In the genomic region with DNA sequence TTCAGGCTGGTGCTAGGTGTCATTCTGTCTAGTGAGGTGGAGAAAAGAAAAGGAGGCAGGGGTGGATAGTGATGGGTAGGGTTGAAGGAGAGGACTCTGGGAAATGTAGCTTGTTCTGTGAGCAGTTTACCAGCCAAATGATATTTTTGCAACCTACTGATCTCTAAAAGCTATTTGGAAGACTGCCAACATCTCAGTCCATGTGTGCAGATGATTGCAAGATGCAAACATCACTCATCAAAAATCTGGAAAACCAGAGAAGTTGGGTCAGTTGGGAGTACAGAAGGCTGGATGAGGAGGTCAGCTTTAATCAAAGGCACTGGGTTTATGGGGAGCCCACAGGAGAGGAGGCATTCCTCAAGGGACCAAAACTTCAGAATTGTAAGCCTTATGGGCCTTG, we compare ENCODE assay signal across 19 cellular contexts.
"Had no signal": no experiment of that assay in that cellular context is flagged by ENCODE, and none has a peak within 500 bp of the region (broad histone marks: within the 10 kb centered on the region; RNA-seq: fewer than 3 reads in every experiment).

No MANE protein-coding gene starts in this region.

- H3K36me3 ChIP-seq: cardiac muscle cell, heart left ventricle, neutrophil, pancreas, right atrium auricular region, upper lobe of left lung had no signal

- H3K27ac ChIP-seq: cardiac muscle cell, heart left ventricle, neutrophil, pancreas, psoas muscle, right atrium auricular region, upper lobe of left lung had no signal

- H3K27me3 ChIP-seq: pancreas, right atrium auricular region, upper lobe of left lung had no signal

- H3K9me3 ChIP-seq: heart left ventricle, neutrophil, pancreas, psoas muscle, right atrium auricular region, upper lobe of left lung had no signal

- H3K4me1 ChIP-seq: heart left ventricle, pancreas, psoas muscle, right atrium auricular region, upper lobe of left lung had no signal

- DNase-seq: activated naive CD4-positive, alpha-beta T cell treated with anti-CD3 and anti-CD28 coated beads for 36 hours; activated naive CD8-positive, alpha-beta T cell treated with anti-CD3 and anti-CD28 coated beads, Interleukin-2, amount 10 ng/mL, durations not matched to agents 7 days and 5 days; activated T-cell treated with anti-CD3 and anti-CD28 coated beads, Interleukin-2, amount 50 U/mL, for 4 hours; amygdala; effector CD4-positive, alpha-beta T cell; heart left ventricle; left colon; pancreas; psoas muscle; stimulated activated CD4-positive, alpha-beta T cell treated with anti-CD3 and anti-CD28 coated beads, Interleukin-12 subunit alpha, Interleukin-12 subunit beta, amount 100 ng/mL, for 4 hours; stimulated activated CD4-positive, alpha-beta T cell treated with anti-CD3 and anti-CD28 coated beads, Interleukin-4, amount 100 ng/mL, for 4 hours; stimulated activated naive CD8-positive, alpha-beta T cell treated with anti-CD3 and anti-CD28 coated beads, Interleukin-15, Interleukin-2, amounts not matched to agents 100 U/mL and 50 U/mL, for 24 hours; T1000; upper lobe of left lung had no signal

- H3K4me3 ChIP-seq: cardiac muscle cell, heart left ventricle, pancreas, psoas muscle, right atrium auricular region, upper lobe of left lung had no signal

- ATAC-seq: activated T-cell treated with anti-CD3 and anti-CD28 coated beads, Interleukin-2, amount 50 U/mL, for 4 hours; heart left ventricle; left colon; natural killer cell treated with Interleukin-12 subunit alpha and Interleukin-12 subunit beta and Interleukin-15 and Interleukin-18, amount 100 ng/mL, for 72 hours; pancreas; psoas muscle; stimulated activated naive CD8-positive, alpha-beta T cell treated with anti-CD3 and anti-CD28 coated beads, Interleukin-15, Interleukin-2, amounts not matched to agents 100 U/mL and 50 U/mL, for 24 hours; WTC11 had no signal
